8 cellular contexts compared by ENCODE assay signal in genomic region chr3:8769088-8769822, GRCh38. TPM values are rescaled to one million over a fixed set of nuclear protein-coding genes. Genes with fewer than 3 reads are reported as not detected.
DNase-seq lines count a peak whose midpoint lies in the region; ATAC-seq and TF ChIP-seq lines count a peak whose summit lies in the region.

Gene OXTR (minus strand): TSS chr3:8769613. CDS start chr3:8768187, 1,426 bp downstream.

- peaks cover 16% of the 10 kb centered on the region for H3K4me1 Mint-ChIP-seq in activated T-cell treated with anti-CD3 and anti-CD28 coated beads, Interleukin-2, amount 50 U/mL, for 4 hours (ENCODE audit: low read depth)

- H3K9me2 ChIP-seq in neural cell (ENCODE audit: insufficient read depth, low read length), result no peaks in the 10 kb centered on the region

- H3K9ac ChIP-seq in neural cell (ENCODE audit: low read length), result peak within 1 kb of the TSS; percentile 29

- no peak for TF ChIP-seq EP300 in neural cell (conservative IDR thresholded peaks at IDR 0.05; ENCODE audit: poor library complexity, severe bottlenecking)

- peak within 1 kb of the TSS; percentile 63 for H3K4me3 Mint-ChIP-seq in activated T-cell treated with anti-CD3 and anti-CD28 coated beads, Interleukin-2, amount 50 U/mL, for 4 hours

- H3F3A ChIP-seq in neural cell (ENCODE audit: insufficient read depth, low read length, poor library complexity, severe bottlenecking), result no peaks in the 10 kb centered on the region

- no peaks in the 10 kb centered on the region for H3K9me3 Mint-ChIP-seq in activated T-cell treated with anti-CD3 and anti-CD28 coated beads, Interleukin-2, amount 50 U/mL, for 4 hours

- no peaks in the 10 kb centered on the region for H3K36me3 Mint-ChIP-seq in activated T-cell treated with anti-CD3 and anti-CD28 coated beads, Interleukin-2, amount 50 U/mL, for 4 hours (ENCODE audit: insufficient read depth)

- peaks cover 32% of the 10 kb centered on the region for H3K27me3 ChIP-seq in neural cell (ENCODE audit: insufficient read depth, low read depth, low read length)

- no peak within 1 kb of the TSS for H2AFZ ChIP-seq in neural cell (ENCODE audit: low read depth, low read length)

- TF ChIP-seq RAD21 in neural cell (conservative IDR thresholded peaks at IDR 0.05), result peak; percentile 76

- no peaks in the 10 kb centered on the region for H3K36me3 ChIP-seq in neural cell (ENCODE audit: insufficient read depth, low read length)

- no peak within 1 kb of the TSS for H3K27ac ChIP-seq in neural cell (ENCODE audit: low read length)
- no peak within 1 kb of the TSS for H3K27ac ChIP-seq in substantia nigra (ENCODE audit: low read depth, low read length, poor library complexity, severe bottlenecking)

- H3K9me3 ChIP-seq in neural cell (ENCODE audit: low read length), result no peaks in the 10 kb centered on the region

- H4K20me1 ChIP-seq in neural cell (ENCODE audit: insufficient read depth), result no peaks in the 10 kb centered on the region

- DNase-seq in CD1c-positive myeloid dendritic cell (ENCODE audit: extremely low spot score), result peak; percentile 42
- peak; percentile 65 for DNase-seq in NCI-H69 (lab: John Stamatoyannopoulos, UW)
- peak; percentile 27 for DNase-seq in activated T-cell treated with anti-CD3 and anti-CD28 coated beads, Interleukin-2, amount 50 U/mL, for 4 hours
- peak; percentile 83 for DNase-seq in fibroblast of pulmonary artery (ENCODE audit: low read depth)
- peak in 43 of 49 donors; percentile 17 to 80 (median 59) for DNase-seq in substantia nigra (lab: John Stamatoyannopoulos, UW)

- TF ChIP-seq CTCF in fibroblast of pulmonary artery (IDR thresholded peaks at IDR 0.05; ENCODE audit: low read length, missing control alignments), result peak; percentile 85
- TF ChIP-seq CTCF in neural cell (IDR thresholded peaks at IDR 0.05; ENCODE audit: poor library complexity, severe bottlenecking), result peak; percentile 97

- no peaks in the 10 kb centered on the region for H3K79me2 ChIP-seq in neural cell (replicated peaks; ENCODE audit: insufficient read depth, low read length)

- H3K4me3 ChIP-seq in fibroblast of pulmonary artery (replicated peaks; ENCODE audit: low read depth, low read length), result peak within 1 kb of the TSS; percentile 58
- H3K4me3 ChIP-seq in neural cell (ENCODE audit: low read length), result peak within 1 kb of the TSS; percentile 72

- ATAC-seq in GM19023 (IDR thresholded peaks at IDR 0.05; ENCODE audit: unreplicated experiment) (peak; percentile 73), HG03139 (IDR thresholded peaks at IDR 0.05; ENCODE audit: unreplicated experiment) (peak; percentile 77)
- peak; percentile 86 to 88 for ATAC-seq in activated T-cell treated with anti-CD3 and anti-CD28 coated beads, Interleukin-2, amount 50 U/mL, for 4 hours

- H3K4me2 ChIP-seq in neural cell (ENCODE audit: low read length), result peak within 1 kb of the TSS; percentile 34

- H3K27me3 Mint-ChIP-seq in activated T-cell treated with anti-CD3 and anti-CD28 coated beads, Interleukin-2, amount 50 U/mL, for 4 hours (ENCODE audit: low read depth), result peaks cover 34% of the 10 kb centered on the region

TF ChIP-seq in neural cell, 6 proteins besides CTCF, POLR2A, EP300 and RAD21:
- TF ChIP-seq SMC3 (conservative IDR thresholded peaks at IDR 0.05; ENCODE audit: poor library complexity) (peak; percentile 75), TAF1 (IDR thresholded peaks at IDR 0.05; ENCODE audit: low read depth) (no peak), MXI1 (conservative IDR thresholded peaks at IDR 0.05; ENCODE audit: poor library complexity, severe bottlenecking) (peak; percentile 11), EZH2 (IDR thresholded peaks at IDR 0.05; ENCODE audit: borderline replicate concordance, insufficient read depth, low read length, poor library complexity, severe bottlenecking) (no peak)

RNA-seq across cellular contexts. Expression of gene OXTR, which starts in this region (rescaled TPM):
- total RNA-seq in activated T-cell treated with anti-CD3 and anti-CD28 coated beads, Interleukin-2, amount 50 U/mL, for 4 hours, result 1 to 10 TPM in 1 of 3 donors, under 1 TPM in 2; 0.25 to 1.2 (median 0.41) TPM
- polyA plus RNA-seq in neural cell, result 1.7 and 2.2 TPM in 2 replicates
- 1.9 and 2.1 TPM in 2 replicates for polyA minus RNA-seq in neural cell

Comparison
In these comparisons a context has a peak if more than half of its experiments do, and no peak if none do; other contexts are left out.
1. DNase-seq: peak in every context shown above with its lines; median percentile 83 in fibroblast of pulmonary artery; 65 in NCI-H69; 59 in substantia nigra; 42 in CD1c-positive myeloid dendritic cell; 27 in activated T-cell treated with anti-CD3 and anti-CD28 coated beads, Interleukin-2, amount 50 U/mL, for 4 hours.